ENCODE assay signal across 32 cellular contexts in the genomic region with DNA sequence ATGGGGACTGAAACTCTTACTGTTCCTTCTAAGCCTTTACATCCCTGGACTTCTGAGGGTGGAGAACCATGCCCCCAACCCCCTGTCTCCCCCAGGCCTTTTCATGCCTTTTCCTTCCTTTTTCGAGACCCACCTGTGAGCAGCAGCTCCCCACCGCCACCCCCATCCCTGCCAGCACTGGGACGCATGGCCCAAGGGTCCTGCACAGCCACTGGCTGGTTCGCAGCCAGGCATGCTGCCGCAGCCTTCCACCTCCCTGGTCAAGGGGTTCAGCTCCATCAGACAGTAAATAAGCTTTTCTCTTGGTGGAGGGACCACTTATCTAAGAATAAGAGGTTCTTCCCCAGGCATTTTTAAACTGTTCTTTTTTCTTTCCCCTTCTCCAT.
"Had no signal": no experiment of that assay in that cellular context is flagged by ENCODE, and none has a peak within 500 bp of the region (broad histone marks: within the 10 kb centered on the region; RNA-seq: fewer than 3 reads in every experiment).

No MANE protein-coding gene starts in this region.

- H3K27ac ChIP-seq: adrenal gland, body of pancreas, esophagus muscularis mucosa, foreskin keratinocyte, gastrocnemius medialis, heart left ventricle, WERI-Rb-1 had no signal

- H3K9me3 ChIP-seq: adrenal gland, body of pancreas, esophagus muscularis mucosa, gastrocnemius medialis had no signal

- H3K4me3 ChIP-seq: adrenal gland, body of pancreas, esophagus muscularis mucosa, gastrocnemius medialis, heart left ventricle had no signal

- H3K27me3 ChIP-seq: adrenal gland, body of pancreas, esophagus muscularis mucosa, foreskin keratinocyte, gastrocnemius medialis, heart left ventricle had no signal

- H3K4me1 ChIP-seq: adrenal gland, body of pancreas, esophagus muscularis mucosa, foreskin keratinocyte, gastrocnemius medialis, heart left ventricle had no signal

- DNase-seq: activated CD4-positive, alpha-beta memory T cell treated with anti-CD3 and anti-CD28 coated beads for 36 hours; activated CD4-positive, alpha-beta T cell treated with anti-CD3 and anti-CD28 coated beads for 36 hours; activated CD4-positive, alpha-beta T cell treated with anti-CD3 and anti-CD28 coated beads, Interleukin-2, amount 10 ng/mL, durations not matched to agents 24 days and 14 days; activated CD4-positive, CD25-positive, alpha-beta regulatory T cell; activated CD4-positive, CD25-positive, alpha-beta regulatory T cell treated with anti-CD3 and anti-CD28 coated beads, Interleukin-2, amount 50 U/mL, for 72 hours; activated CD8-positive, alpha-beta memory T cell treated with anti-CD3 and anti-CD28 coated beads, Interleukin-2, amount 10 ng/mL, durations not matched to agents 7 days and 5 days; activated CD8-positive, alpha-beta memory T cell treated with anti-CD3 and anti-CD28 coated beads, Interleukin-2, amount 50 U/mL, for 4 hours; activated CD8-positive, alpha-beta T cell treated with anti-CD3 and anti-CD28 coated beads, Interleukin-2, amount 10 ng/mL, durations not matched to agents 7 days and 5 days; activated effector memory CD4-positive, alpha-beta T cell treated with anti-CD3 and anti-CD28 coated beads, Interleukin-2, amount 50 U/mL, for 16 hours; activated naive CD4-positive, alpha-beta T cell treated with anti-CD3 and anti-CD28 coated beads for 36 hours; activated naive CD8-positive, alpha-beta T cell treated with anti-CD3 and anti-CD28 coated beads for 36 hours; activated naive CD8-positive, alpha-beta T cell treated with anti-CD3 and anti-CD28 coated beads, Interleukin-2, amount 50 U/mL, for 24 hours; activated T-cell treated with anti-CD3 and anti-CD28 coated beads, Interleukin-2, amount 50 U/mL, for 1 hour; activated T-cell treated with anti-CD3 and anti-CD28 coated beads, Interleukin-2, amount 50 U/mL, for 48 hours; adrenal gland; amygdala; aorta; body of pancreas; caudate nucleus; cortex of kidney; dermis blood vessel endothelial cell; effector CD4-positive, alpha-beta T cell; effector memory CD8-positive, alpha-beta T cell; erythroblast; foreskin keratinocyte; gastrocnemius medialis; glutamatergic neuron; heart left ventricle; T-helper 2 cell; T1000; WERI-Rb-1 had no signal

- H3K36me3 ChIP-seq: adrenal gland, esophagus muscularis mucosa, gastrocnemius medialis, heart left ventricle, WERI-Rb-1 had no signal

- ATAC-seq: activated CD4-positive, alpha-beta T cell treated with anti-CD3 and anti-CD28 coated beads for 36 hours; activated CD8-positive, alpha-beta memory T cell treated with anti-CD3 and anti-CD28 coated beads, Interleukin-2, amount 10 ng/mL, durations not matched to agents 7 days and 5 days; activated CD8-positive, alpha-beta T cell treated with anti-CD3 and anti-CD28 coated beads, Interleukin-2, amount 10 ng/mL, durations not matched to agents 7 days and 5 days; activated naive CD8-positive, alpha-beta T cell treated with anti-CD3 and anti-CD28 coated beads, Interleukin-2, amount 50 U/mL, for 24 hours; body of pancreas; effector memory CD8-positive, alpha-beta T cell; foreskin keratinocyte; gastrocnemius medialis; heart left ventricle had no signal
